In the genomic region with DNA sequence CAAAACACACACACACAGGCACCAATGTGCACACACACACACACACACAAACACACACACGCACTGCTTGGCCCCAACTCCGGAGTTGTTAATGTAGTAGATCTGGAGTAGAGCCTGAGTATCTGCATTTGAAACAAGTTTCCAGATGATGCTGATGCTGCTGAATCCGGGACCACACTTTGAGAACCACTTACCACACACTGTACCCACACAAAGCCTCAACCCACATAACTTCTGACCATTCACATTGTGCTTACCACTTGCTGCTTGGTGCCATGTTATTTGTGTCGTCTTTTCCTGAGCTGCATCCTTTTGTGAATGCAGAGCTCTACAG, we compare ENCODE assay signal across 1 cellular context.
TF ChIP-seq lines count a peak whose summit lies in the region.

No MANE protein-coding gene starts in this region.

TF ChIP-seq in H1, 55 proteins besides CTCF, POLR2A, EP300 and RAD21:
- TF ChIP-seq JUND (IDR thresholded peaks at IDR 0.05; ENCODE audit: low read length) (no peak), GTF2F1 (IDR thresholded peaks at IDR 0.05; ENCODE audit: borderline replicate concordance, low read depth, low read length) (no peak), PHF8 (conservative IDR thresholded peaks at IDR 0.05; ENCODE audit: low read depth, low read length) (no peak), KDM1A (IDR thresholded peaks at IDR 0.05; ENCODE audit: borderline replicate concordance, low read length) (no peak), ASH2L (IDR thresholded peaks at IDR 0.05; ENCODE audit: low read length) (no peak), JUN (IDR thresholded peaks at IDR 0.05; ENCODE audit: low read depth, low read length) (no peak), CHD2 (IDR thresholded peaks at IDR 0.05; ENCODE audit: low read length) (no peak), NANOG (IDR thresholded peaks at IDR 0.05; ENCODE audit: insufficient read depth, low read depth, low read length, poor library complexity, severe bottlenecking) (no peak), SP4 (IDR thresholded peaks at IDR 0.05; ENCODE audit: low read length) (no peak), CREB1 (IDR thresholded peaks at IDR 0.05) (no peak), CHD1 (IDR thresholded peaks at IDR 0.05; ENCODE audit: low read depth, low read length) (no peak), CTBP2 (IDR thresholded peaks at IDR 0.05; ENCODE audit: borderline replicate concordance, insufficient read depth, insufficient read length, low read length) (no peak), BRCA1 (IDR thresholded peaks at IDR 0.05; ENCODE audit: low read depth, low read length) (no peak), KDM5A (IDR thresholded peaks at IDR 0.05; ENCODE audit: low read length) (no peak), BCL11A (IDR thresholded peaks at IDR 0.05; ENCODE audit: low read depth in 2 of 2, low read length in 2 of 2) (no peak), CBX5 (IDR thresholded peaks at IDR 0.05; ENCODE audit: low read depth, low read length) (no peak), BACH1 (IDR thresholded peaks at IDR 0.05; ENCODE audit: low read length) (no peak)
- TF ChIP-seq, protein P1, sequence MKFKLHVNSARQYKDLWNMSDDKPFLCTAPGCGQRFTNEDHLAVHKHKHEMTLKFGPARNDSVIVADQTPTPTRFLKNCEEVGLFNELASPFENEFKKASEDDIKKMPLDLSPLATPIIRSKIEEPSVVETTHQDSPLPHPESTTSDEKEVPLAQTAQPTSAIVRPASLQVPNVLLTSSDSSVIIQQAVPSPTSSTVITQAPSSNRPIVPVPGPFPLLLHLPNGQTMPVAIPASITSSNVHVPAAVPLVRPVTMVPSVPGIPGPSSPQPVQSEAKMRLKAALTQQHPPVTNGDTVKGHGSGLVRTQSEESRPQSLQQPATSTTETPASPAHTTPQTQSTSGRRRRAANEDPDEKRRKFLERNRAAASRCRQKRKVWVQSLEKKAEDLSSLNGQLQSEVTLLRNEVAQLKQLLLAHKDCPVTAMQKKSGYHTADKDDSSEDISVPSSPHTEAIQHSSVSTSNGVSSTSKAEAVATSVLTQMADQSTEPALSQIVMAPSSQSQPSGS (IDR thresholded peaks at IDR 0.05; ENCODE audit: low read length): no peak
TF ChIP-seq in H1: peak in this region for 0.
